37 cellular contexts compared by ENCODE assay signal in the genomic region with DNA sequence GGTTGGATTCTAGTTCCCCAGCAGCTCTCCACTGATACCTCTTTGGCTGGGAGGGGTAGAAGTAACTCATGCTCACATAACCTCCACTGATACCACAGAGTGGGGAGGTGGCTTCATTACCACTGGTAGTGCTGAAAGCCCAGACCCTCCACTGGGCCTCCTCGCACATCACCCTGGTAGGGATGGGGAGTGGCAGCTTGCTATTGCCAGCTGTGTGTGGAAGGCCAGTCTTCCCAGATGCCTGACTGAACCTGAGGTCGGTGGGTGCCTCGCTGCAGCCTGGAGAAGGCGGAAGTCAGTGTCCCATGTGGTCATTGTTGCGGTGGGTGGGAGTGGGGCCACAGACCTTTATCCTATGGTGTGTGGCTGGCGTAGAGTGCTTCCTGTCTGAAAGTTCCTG.
"Had no signal": no experiment of that assay in that cellular context is flagged by ENCODE, and none has a peak within 500 bp of the region (broad histone marks: within the 10 kb centered on the region; RNA-seq: fewer than 3 reads in every experiment).

No MANE protein-coding gene starts in this region.

- H3K4me3 ChIP-seq: adrenal gland, ascending aorta, cardiac muscle cell had no signal

- DNase-seq: activated CD4-positive, alpha-beta memory T cell treated with anti-CD3 and anti-CD28 coated beads for 36 hours; activated CD4-positive, alpha-beta T cell treated with anti-CD3 and anti-CD28 coated beads for 1 hour; activated CD4-positive, alpha-beta T cell treated with anti-CD3 and anti-CD28 coated beads for 36 hours; activated CD4-positive, alpha-beta T cell treated with anti-CD3 and anti-CD28 coated beads for 48 hours; activated CD4-positive, alpha-beta T cell treated with anti-CD3 and anti-CD28 coated beads, Interleukin-2, amount 10 ng/mL, durations not matched to agents 7 days and 5 days; activated CD4-positive, CD25-positive, alpha-beta regulatory T cell; activated CD8-positive, alpha-beta memory T cell treated with anti-CD3 and anti-CD28 coated beads, Interleukin-2, amount 50 U/mL, for 4 hours; activated CD8-positive, alpha-beta T cell treated with anti-CD3 and anti-CD28 coated beads for 36 hours; activated effector memory CD4-positive, alpha-beta T cell treated with anti-CD3 and anti-CD28 coated beads, Interleukin-2, amount 50 U/mL, for 16 hours; activated gamma-delta T cell treated with Interleukin-2 at 50 U/mL for 16 hours; activated naive CD4-positive, alpha-beta T cell treated with anti-CD3 and anti-CD28 coated beads for 36 hours; activated naive CD4-positive, alpha-beta T cell treated with anti-CD3 and anti-CD28 coated beads, Interleukin-2, amount 50 U/mL, for 16 hours; activated naive CD8-positive, alpha-beta T cell treated with anti-CD3 and anti-CD28 coated beads for 36 hours; activated T-cell treated with anti-CD3 and anti-CD28 coated beads for 4 hours; activated T-cell treated with anti-CD3 and anti-CD28 coated beads, Interleukin-2, amount 50 U/mL, for 1 hour; activated T-cell treated with anti-CD3 and anti-CD28 coated beads, Interleukin-2, amount 50 U/mL, for 4 hours; activated T-cell treated with anti-CD3 and anti-CD28 coated beads, Interleukin-2, amount 50 U/mL, for 72 hours; adrenal gland; amniotic stem cell; caudate nucleus; cerebellar nuclear complex; SW 1271; T-helper 1 cell; T-helper 2 cell; T-helper 9 cell; WERI-Rb-1 had no signal

- H3K27me3 Mint-ChIP-seq: activated CD4-positive, alpha-beta memory T cell treated with anti-CD3 and anti-CD28 coated beads for 36 hours; activated CD4-positive, alpha-beta T cell treated with anti-CD3 and anti-CD28 coated beads for 36 hours; activated CD4-positive, alpha-beta T cell treated with anti-CD3 and anti-CD28 coated beads, Interleukin-2, amount 10 ng/mL, durations not matched to agents 7 days and 5 days; activated CD8-positive, alpha-beta T cell treated with anti-CD3 and anti-CD28 coated beads for 36 hours; activated naive CD8-positive, alpha-beta T cell treated with anti-CD3 and anti-CD28 coated beads for 36 hours; activated T-helper 17 cell treated with anti-CD3 and anti-CD28 coated beads, Interleukin-2, amount 50 U/mL, for 72 hours; central memory CD8-positive, alpha-beta T cell had no signal

- H3K9me3 Mint-ChIP-seq: WTC11 had no signal

- H3K4me1 Mint-ChIP-seq: activated CD4-positive, alpha-beta T cell treated with anti-CD3 and anti-CD28 coated beads for 36 hours; activated CD4-positive, alpha-beta T cell treated with anti-CD3 and anti-CD28 coated beads, Interleukin-2, amount 10 ng/mL, durations not matched to agents 7 days and 5 days; activated naive CD8-positive, alpha-beta T cell treated with anti-CD3 and anti-CD28 coated beads for 36 hours; activated T-helper 17 cell treated with anti-CD3 and anti-CD28 coated beads, Interleukin-2, amount 50 U/mL, for 72 hours; brain; central memory CD8-positive, alpha-beta T cell; WTC11 had no signal

- H3K36me3 Mint-ChIP-seq: activated CD4-positive, alpha-beta memory T cell treated with anti-CD3 and anti-CD28 coated beads for 36 hours; activated naive CD4-positive, alpha-beta T cell treated with anti-CD3 and anti-CD28 coated beads, Interleukin-2, amount 50 U/mL, for 72 hours; activated naive CD8-positive, alpha-beta T cell treated with anti-CD3 and anti-CD28 coated beads for 36 hours; brain; WTC11 had no signal

- H3K4me3 Mint-ChIP-seq: activated CD4-positive, alpha-beta memory T cell treated with anti-CD3 and anti-CD28 coated beads for 36 hours; activated CD4-positive, alpha-beta T cell treated with anti-CD3 and anti-CD28 coated beads for 36 hours; activated CD4-positive, alpha-beta T cell treated with anti-CD3 and anti-CD28 coated beads, Interleukin-2, amount 10 ng/mL, durations not matched to agents 7 days and 5 days; activated CD8-positive, alpha-beta T cell treated with anti-CD3 and anti-CD28 coated beads for 36 hours; activated naive CD4-positive, alpha-beta T cell treated with anti-CD3 and anti-CD28 coated beads for 36 hours; activated naive CD8-positive, alpha-beta T cell treated with anti-CD3 and anti-CD28 coated beads for 36 hours; activated T-cell treated with anti-CD3 and anti-CD28 coated beads, Interleukin-2, amount 50 U/mL, for 4 hours; activated T-cell treated with anti-CD3 and anti-CD28 coated beads, Interleukin-2, amount 50 U/mL, for 72 hours; activated T-helper 1 cell treated with anti-CD3 and anti-CD28 coated beads, Interleukin-12 subunit alpha, Interleukin-12 subunit beta, Interleukin-2, Interleukin-4 antibody, amounts not matched to agents 30 ng/mL and 10 ng/mL and 1 ng/mL, durations not matched to agents 14 hours and 24 hours and 36 hours; activated T-helper 17 cell treated with anti-CD3 and anti-CD28 coated beads, Interleukin-2, amount 50 U/mL, for 72 hours; brain; central memory CD8-positive, alpha-beta T cell; T-helper 1 cell treated with Interleukin-12 subunit alpha and Interleukin-12 subunit beta and Interleukin-4 antibody, amounts not matched to agents 30 μg/mL and 1 μg/mL, for 36 hours; T-helper 2 cell treated with Interferon-gamma antibody and Interleukin-4, amounts not matched to agents 5 μg/mL and 100 μg/mL, for 36 hours; WTC11 had no signal

- FAIRE-seq: bronchial epithelial cell had no signal

- H3K27ac Mint-ChIP-seq: activated CD4-positive, alpha-beta memory T cell treated with anti-CD3 and anti-CD28 coated beads for 36 hours; activated CD4-positive, alpha-beta T cell treated with anti-CD3 and anti-CD28 coated beads for 36 hours; activated CD4-positive, alpha-beta T cell treated with anti-CD3 and anti-CD28 coated beads, Interleukin-2, amount 10 ng/mL, durations not matched to agents 7 days and 5 days; activated CD8-positive, alpha-beta T cell treated with anti-CD3 and anti-CD28 coated beads for 36 hours; activated naive CD4-positive, alpha-beta T cell treated with anti-CD3 and anti-CD28 coated beads for 36 hours; activated naive CD4-positive, alpha-beta T cell treated with anti-CD3 and anti-CD28 coated beads, Interleukin-2, amount 50 U/mL, for 72 hours; activated naive CD8-positive, alpha-beta T cell treated with anti-CD3 and anti-CD28 coated beads for 36 hours; activated T-cell treated with anti-CD3 and anti-CD28 coated beads, Interleukin-2, amount 50 U/mL, for 72 hours; activated T-helper 1 cell treated with anti-CD3 and anti-CD28 coated beads, Interleukin-12 subunit alpha, Interleukin-12 subunit beta, Interleukin-2, Interleukin-4 antibody, amounts not matched to agents 30 ng/mL and 10 ng/mL and 1 ng/mL, durations not matched to agents 14 hours and 24 hours and 36 hours; activated T-helper 17 cell treated with anti-CD3 and anti-CD28 coated beads, Interleukin-2, amount 50 U/mL, for 72 hours; T-helper 1 cell treated with Interleukin-12 subunit alpha and Interleukin-12 subunit beta and Interleukin-4 antibody, amounts not matched to agents 30 μg/mL and 1 μg/mL, for 36 hours; T-helper 2 cell treated with Interferon-gamma antibody and Interleukin-4, amounts not matched to agents 5 μg/mL and 100 μg/mL, for 36 hours; WTC11 had no signal
